8 cellular contexts compared by ENCODE assay signal in genomic region chr3:196684548-196685407, GRCh38. TPM values are rescaled to one million over a fixed set of nuclear protein-coding genes. Genes with fewer than 3 reads are reported as not detected.
A peak's percentile ranks its signal among the peaks of the same experiment; 100 is the strongest.
DNase-seq lines count a peak whose midpoint lies in the region; ATAC-seq and TF ChIP-seq lines count a peak whose summit lies in the region.

No MANE protein-coding gene starts in this region.

- CTCF ChIA-PET in activated CD4-positive, alpha-beta memory T cell treated with anti-CD3 and anti-CD28 coated beads for 36 hours (lab: Charles Lee): interaction anchor here (0.6 to 9.0 kb wide), 41 partner anchors 9 to 411 kb away, joined by 3 to 294 read pairs (median 4); partner anchors contain the start of genes FBXO45, NRROS and WDR53

- H3K9me3 ChIP-seq in mucosa of stomach (ENCODE audit: control insufficient read depth, low read length): no peaks in the 10 kb centered on the region

- H3K4me1 ChIP-seq in mucosa of stomach (ENCODE audit: control insufficient read depth, insufficient read depth, low read length): no peaks in the 10 kb centered on the region

- TF ChIP-seq CTCF in C4-2B (conservative IDR thresholded peaks at IDR 0.05): peak; percentile 97

- POLR2A ChIA-PET in activated CD4-positive, alpha-beta memory T cell treated with anti-CD3 and anti-CD28 coated beads for 36 hours (lab: Charles Lee): interaction anchor here (0.9 kb wide), 1 partner anchor 75 kb away, joined by 4 read pairs; no protein-coding TSS in a partner anchor

- H3K27me3 Mint-ChIP-seq in activated CD4-positive, alpha-beta memory T cell treated with anti-CD3 and anti-CD28 coated beads for 36 hours: no peaks in the 10 kb centered on the region
- H3K27me3 Mint-ChIP-seq in effector memory CD8-positive, alpha-beta T cell: no peaks in the 10 kb centered on the region

- peak overlapping the region; percentile 3 for H3K9ac ChIP-seq in mucosa of stomach (ENCODE audit: low read length)

- peak; percentile 95 for ATAC-seq in HG03442 (IDR thresholded peaks at IDR 0.05; ENCODE audit: unreplicated experiment)
- peak; percentile 93 for ATAC-seq in effector memory CD8-positive, alpha-beta T cell (replicated peaks)

- no peaks in the 10 kb centered on the region for H3K36me3 Mint-ChIP-seq in activated CD4-positive, alpha-beta memory T cell treated with anti-CD3 and anti-CD28 coated beads for 36 hours
- H3K36me3 Mint-ChIP-seq in effector memory CD8-positive, alpha-beta T cell (ENCODE audit: insufficient read depth): no peaks in the 10 kb centered on the region

- H3K36me3 ChIP-seq in mucosa of stomach (ENCODE audit: control insufficient read depth, insufficient read depth, low read length): no peaks in the 10 kb centered on the region

- peak overlapping the region; percentile 48 for H3K4me3 Mint-ChIP-seq in activated CD4-positive, alpha-beta memory T cell treated with anti-CD3 and anti-CD28 coated beads for 36 hours
- peak overlapping the region; percentile 37 to 49 for H3K4me3 Mint-ChIP-seq in effector memory CD8-positive, alpha-beta T cell

- H3K4me3 ChIP-seq in mucosa of stomach (ENCODE audit: low read length): no peak overlapping the region

- H3K27ac ChIP-seq in C4-2B: no peak overlapping the region

- H3K9me3 Mint-ChIP-seq in activated CD4-positive, alpha-beta memory T cell treated with anti-CD3 and anti-CD28 coated beads for 36 hours: no peaks in the 10 kb centered on the region
- no peaks in the 10 kb centered on the region for H3K9me3 Mint-ChIP-seq in effector memory CD8-positive, alpha-beta T cell

- H3K27ac Mint-ChIP-seq in activated CD4-positive, alpha-beta memory T cell treated with anti-CD3 and anti-CD28 coated beads for 36 hours: peak overlapping the region; percentile 31
- H3K27ac Mint-ChIP-seq in effector memory CD8-positive, alpha-beta T cell: peak overlapping the region; percentile 60 to 81

- H3K4me1 Mint-ChIP-seq in activated CD4-positive, alpha-beta memory T cell treated with anti-CD3 and anti-CD28 coated beads for 36 hours (ENCODE audit: low read depth): peaks cover 13% of the 10 kb centered on the region
- peaks cover 12% of the 10 kb centered on the region in 2 donors for H3K4me1 Mint-ChIP-seq in effector memory CD8-positive, alpha-beta T cell (ENCODE audit: low read depth in 2 of 2)

- no peaks in the 10 kb centered on the region for H3K27me3 ChIP-seq in mucosa of stomach (ENCODE audit: control insufficient read depth, insufficient read depth, low read length)

- DNase-seq in GM19238 (ENCODE audit: insufficient read length, low spot score) (peak; percentile 63), NCI-H526 (lab: John Stamatoyannopoulos, UW) (peak; percentile 58 to 82)
- peak; percentile 80 for DNase-seq in activated CD4-positive, alpha-beta memory T cell treated with anti-CD3 and anti-CD28 coated beads for 36 hours
- peak; percentile 62 to 75 (median 64) for DNase-seq in effector memory CD8-positive, alpha-beta T cell
- DNase-seq in stimulated activated CD8-positive, alpha-beta memory T cell treated with anti-CD3 and anti-CD28 coated beads, Interleukin-7, amount 100 ng/mL, for 1 hour (ENCODE audit: low read depth in 2 of 2): peak; percentile 22 to 45

- intact Hi-C loops in activated CD4-positive, alpha-beta memory T cell treated with anti-CD3 and anti-CD28 coated beads for 36 hours (cut with micrococcal nuclease): loop anchor here (1.0 to 2.0 kb wide), 4 partner anchors 43 to 156 kb away; no protein-coding TSS in a partner anchor

RNA-seq across cellular contexts. Expression of gene CEP19, which starts 27.3 kb away (rescaled TPM):
- total RNA-seq in activated CD4-positive, alpha-beta memory T cell treated with anti-CD3 and anti-CD28 coated beads for 36 hours: 1 to 10 TPM; 6.5 to 6.6 TPM

RNA-seq across cellular contexts. Expression of gene PIGX, which starts 27.4 kb away (rescaled TPM):
- 10 to 100 TPM; 47.5 to 49.2 TPM for total RNA-seq in activated CD4-positive, alpha-beta memory T cell treated with anti-CD3 and anti-CD28 coated beads for 36 hours

RNA-seq across cellular contexts. Expression of gene NRROS, which starts 45.3 kb away (rescaled TPM):
- total RNA-seq in activated CD4-positive, alpha-beta memory T cell treated with anti-CD3 and anti-CD28 coated beads for 36 hours: 10 to 100 TPM; 24.5 to 25.3 TPM

RNA-seq across cellular contexts. Expression of gene PAK2, which starts 54.9 kb away (rescaled TPM):
- 100 to 1,000 TPM in 1 of 2 experiments, 10 to 100 TPM in 1; 98.4 to 101 TPM for total RNA-seq in activated CD4-positive, alpha-beta memory T cell treated with anti-CD3 and anti-CD28 coated beads for 36 hours
